ENCODE assay signal across 39 cellular contexts in genomic region chr1:19696820-19697219, GRCh38. TPM values are rescaled to one million over a fixed set of nuclear protein-coding genes. Genes with fewer than 3 reads are reported as not detected.
"Had no signal": no experiment of that assay in that cellular context is flagged by ENCODE, and none has a peak within 500 bp of the region (broad histone marks: within the 10 kb centered on the region; RNA-seq: fewer than 3 reads in every experiment).

No MANE protein-coding gene starts in this region.

- H3K27me3 ChIP-seq: MG63 had no signal

- DNase-seq: MG63, MM.1S, MV-4-11, NCI-H1048, NCI-H1092, NCI-H1092 treated with DMSO at 0.1 percent for 48 hours, NCI-H1105, NCI-H1105 treated with DMSO at 0.1 percent for 48 hours, NCI-H1417, NCI-H1417 treated with DMSO at 0.1 percent for 48 hours, NCI-H1436, NCI-H1436 treated with DMSO at 0.1 percent for 48 hours, NCI-H146, NCI-H1694, NCI-H1694 treated with DMSO at 0.1 percent for 48 hours, NCI-H187, NCI-H187 treated with DMSO at 0.1 percent for 48 hours, NCI-H1930, NCI-H2029, NCI-H2029 treated with DMSO at 0.1 percent for 48 hours, NCI-H2081, NCI-H2081 treated with DMSO at 0.1 percent for 48 hours, NCI-H2107, NCI-H2171, NCI-H2171 treated with DMSO at 0.1 percent for 48 hours, NCI-H2227 treated with DMSO at 0.1 percent for 48 hours, NCI-H226, NCI-H345, NCI-H446, NCI-H446 treated with DMSO at 0.1 percent for 48 hours, NCI-H510A, NCI-H510A treated with DMSO at 0.1 percent for 48 hours, NCI-H524, NCI-H524 treated with DMSO at 0.1 percent for 48 hours, NCI-H526 had no signal

- H3K36me3 ChIP-seq: MG63 had no signal

- H3K9me3 ChIP-seq: MG63 had no signal

- H3K4me3 ChIP-seq: MG63 had no signal

RNA-seq across cellular contexts. Expression of gene HTR6, which starts 32.1 kb away (rescaled TPM):
- total RNA-seq: LHCN-M2, M059J, MCF 10A, NCI-H460 had no signal
